Comparison of ENCODE assay signal across 8 cellular contexts in genomic region chr3:121545049-121545563, GRCh38. TPM values are rescaled to one million over a fixed set of nuclear protein-coding genes. Genes with fewer than 3 reads are reported as not detected.
DNase-seq lines count a peak whose midpoint lies in the region; ATAC-seq, FAIRE-seq and TF ChIP-seq lines count a peak whose summit lies in the region.

No MANE protein-coding gene starts in this region.

- no peak for TF ChIP-seq POLR2A in GM12891 (IDR thresholded peaks at IDR 0.05; ENCODE audit: low read depth, low read length)

- no peak for FAIRE-seq in GM12891 (lab: Jason Lieb, UNC)

- CTCF ChIA-PET in CD8-positive, alpha-beta T cell (lab: Charles Lee), result interaction anchor here (1.2 to 2.9 kb wide), 4 partner anchors 84 to 1483 kb away, joined by 3 to 12 read pairs (median 6); partner anchors contain the start of genes FAM162A and SEMA5B

- H3K4me3 ChIP-seq in CD8-positive, alpha-beta T cell (ENCODE audit: low read depth, low read length), result peak overlapping the region; percentile 72
- peak overlapping the region; percentile 81 for H3K4me3 ChIP-seq in skeletal muscle satellite cell (ENCODE audit: low read length)

- no peak for TF ChIP-seq CTCF in CD8-positive, alpha-beta T cell (IDR thresholded peaks at IDR 0.05)
- TF ChIP-seq CTCF in glutamatergic neuron (IDR thresholded peaks at IDR 0.05; ENCODE audit: partially characterized antibody, unreplicated experiment), result no peak

- POLR2A ChIA-PET in CD8-positive, alpha-beta T cell (lab: Charles Lee), result no interaction called here

- no peaks in the 10 kb centered on the region for H3K27me3 ChIP-seq in CD8-positive, alpha-beta T cell (ENCODE audit: insufficient read depth, low read length)
- no peaks in the 10 kb centered on the region for H3K27me3 ChIP-seq in skeletal muscle satellite cell (ENCODE audit: control insufficient read depth, insufficient read depth, low read length)

- no peak for DNase-seq in CD8-positive, alpha-beta T cell
- DNase-seq in HCEC 1CT, result peak; percentile 13
- no peak for DNase-seq in T-helper 17 cell
- DNase-seq in glutamatergic neuron, result no peak
- no peak for DNase-seq in head of caudate nucleus
- DNase-seq in GM12891 (ENCODE audit: insufficient read length, low spot score), result no peak
- DNase-seq in mucosa of gallbladder (ENCODE audit: low spot score), result no peak

- no peak overlapping the region for H3K27ac ChIP-seq in CD8-positive, alpha-beta T cell (ENCODE audit: low read depth, low read length)

- H3K36me3 Mint-ChIP-seq in CD8-positive, alpha-beta T cell, result peaks cover 3% of the 10 kb centered on the region
- H3K36me3 Mint-ChIP-seq in T-helper 17 cell (ENCODE audit: low read depth), result peaks cover 2% of the 10 kb centered on the region
- no peaks in the 10 kb centered on the region for H3K36me3 Mint-ChIP-seq in glutamatergic neuron (ENCODE audit: unreplicated experiment)

- intact Hi-C loops in CD8-positive, alpha-beta T cell (cut with DNase I, micrococcal nuclease), result loop anchor here (2.0 to 10.0 kb wide), 16 partner anchors 113 to 1942 kb away; partner anchors contain the start of genes COX17 (in 2 of the 2), DTX3L (in 2 of the 2), PARP9 (in 2 of the 2) and ADCY5 (in 1 of the 2)
- intact Hi-C loops in head of caudate nucleus (cut with DNase I), result no loop called here

- peak overlapping the region; percentile 82 for H3K9ac ChIP-seq in skeletal muscle satellite cell (ENCODE audit: low read depth, low read length)

- no peaks in the 10 kb centered on the region for H3K36me3 ChIP-seq in CD8-positive, alpha-beta T cell (ENCODE audit: insufficient read depth, low read length)
- H3K36me3 ChIP-seq in skeletal muscle satellite cell (ENCODE audit: insufficient read depth, low read length), result no peaks in the 10 kb centered on the region

- no peaks in the 10 kb centered on the region for H3K9me3 ChIP-seq in CD8-positive, alpha-beta T cell (ENCODE audit: low read length)
- H3K9me3 ChIP-seq in T-helper 17 cell (ENCODE audit: control insufficient read depth, low read length, poor library complexity, severe bottlenecking) (no peaks in the 10 kb centered on the region), skeletal muscle satellite cell (replicated peaks; ENCODE audit: low read length) (no peaks in the 10 kb centered on the region)

- H3K27ac Mint-ChIP-seq in CD8-positive, alpha-beta T cell, result no peak overlapping the region
- H3K27ac Mint-ChIP-seq in T-helper 17 cell (peak overlapping the region; percentile 95), glutamatergic neuron (ENCODE audit: unreplicated experiment) (no peak overlapping the region)

- no peaks in the 10 kb centered on the region for H3K9me3 Mint-ChIP-seq in CD8-positive, alpha-beta T cell
- no peaks in the 10 kb centered on the region for H3K9me3 Mint-ChIP-seq in glutamatergic neuron (ENCODE audit: unreplicated experiment)

- H3K4me1 ChIP-seq in CD8-positive, alpha-beta T cell (ENCODE audit: insufficient read depth, low read length), result peaks cover 6% of the 10 kb centered on the region
- H3K4me1 ChIP-seq in skeletal muscle satellite cell (ENCODE audit: control insufficient read depth, insufficient read depth, low read length), result no peaks in the 10 kb centered on the region

- peak overlapping the region; percentile 93 for H3K4me2 ChIP-seq in skeletal muscle satellite cell (ENCODE audit: low read length)

- H3K27me3 Mint-ChIP-seq in CD8-positive, alpha-beta T cell (ENCODE audit: low read depth), result no peaks in the 10 kb centered on the region
- no peaks in the 10 kb centered on the region for H3K27me3 Mint-ChIP-seq in T-helper 17 cell
- no peaks in the 10 kb centered on the region for H3K27me3 Mint-ChIP-seq in glutamatergic neuron (ENCODE audit: unreplicated experiment)

- H3K4me1 Mint-ChIP-seq in CD8-positive, alpha-beta T cell (ENCODE audit: low read depth), result peaks cover 12% of the 10 kb centered on the region
- H3K4me1 Mint-ChIP-seq in T-helper 17 cell (peaks cover 11% of the 10 kb centered on the region), glutamatergic neuron (ENCODE audit: low read depth, unreplicated experiment) (peaks cover 5% of the 10 kb centered on the region)

- peak overlapping the region; percentile 92 for H3K4me3 Mint-ChIP-seq in CD8-positive, alpha-beta T cell
- peak overlapping the region; percentile 96 for H3K4me3 Mint-ChIP-seq in T-helper 17 cell
- peak overlapping the region; percentile 87 for H3K4me3 Mint-ChIP-seq in glutamatergic neuron (ENCODE audit: unreplicated experiment)

- no peak for ATAC-seq in CD8-positive, alpha-beta T cell
- ATAC-seq in T-helper 17 cell, result no peak

TF ChIP-seq in GM12891, 5 proteins besides CTCF, POLR2A, EP300 and RAD21:
- TF ChIP-seq TAF1 (IDR thresholded peaks at IDR 0.05; ENCODE audit: low read depth, low read length), result no peak
- TF ChIP-seq POLR2AphosphoS5 (IDR thresholded peaks at IDR 0.05; ENCODE audit: low read depth, low read length), result no peak
- no peak for TF ChIP-seq POU2F2 (IDR thresholded peaks at IDR 0.05; ENCODE audit: low read depth, low read length)
- no peak for TF ChIP-seq SPI1 (IDR thresholded peaks at IDR 0.05; ENCODE audit: low read depth, low read length)
- TF ChIP-seq PAX5 (IDR thresholded peaks at IDR 0.05; ENCODE audit: insufficient read depth, low read length, severe bottlenecking), result no peak
TF ChIP-seq in GM12891: peak in this region for 0.

RNA-seq across cellular contexts. Expression of gene POLQ, which starts 0.7 kb away (rescaled TPM):
- total RNA-seq in CD8-positive, alpha-beta T cell, result under 1 TPM; 0.19 to 0.28 TPM
- total RNA-seq in T-helper 17 cell (under 1 TPM; 0.15 to 0.23 TPM), glutamatergic neuron (ENCODE audit: unreplicated experiment) (2.4 TPM), mucosa of gallbladder (0.37 TPM)
- 3.9 and 5.6 TPM in 2 replicates for total RNA-seq in skeletal muscle satellite cell (2012; rRNA removed)
- polyA plus RNA-seq in GM12891 (2012; ENCODE audit: low read depth, missing spikeins), result 3.6 TPM

RNA-seq across cellular contexts. Expression of gene ARGFX, which starts 22.6 kb away (rescaled TPM):
- not detected for total RNA-seq in CD8-positive, alpha-beta T cell
- not detected for total RNA-seq in T-helper 17 cell
- not detected for total RNA-seq in glutamatergic neuron (ENCODE audit: unreplicated experiment)
- not detected in 2 replicates for total RNA-seq in skeletal muscle satellite cell (2012; rRNA removed)
- not detected for polyA plus RNA-seq in GM12891 (2012; ENCODE audit: low read depth, missing spikeins)
- not detected for total RNA-seq in mucosa of gallbladder

RNA-seq across cellular contexts. Expression of gene FBXO40, which starts 48.1 kb away (rescaled TPM):
- total RNA-seq in CD8-positive, alpha-beta T cell, result not detected
- total RNA-seq in T-helper 17 cell, result under 1 TPM in 1 of 2 donors, not detected in 1; 0.39 TPM
- not detected for total RNA-seq in glutamatergic neuron (ENCODE audit: unreplicated experiment)
- total RNA-seq in skeletal muscle satellite cell (2012; rRNA removed), result under 0.01 TPM in 1 of 2 replicates, not detected in the other
- polyA plus RNA-seq in GM12891 (2012; ENCODE audit: low read depth, missing spikeins), result 0.10 TPM
- total RNA-seq in mucosa of gallbladder, result 0.03 TPM
